16 cellular contexts compared by ENCODE assay signal in the genomic region with DNA sequence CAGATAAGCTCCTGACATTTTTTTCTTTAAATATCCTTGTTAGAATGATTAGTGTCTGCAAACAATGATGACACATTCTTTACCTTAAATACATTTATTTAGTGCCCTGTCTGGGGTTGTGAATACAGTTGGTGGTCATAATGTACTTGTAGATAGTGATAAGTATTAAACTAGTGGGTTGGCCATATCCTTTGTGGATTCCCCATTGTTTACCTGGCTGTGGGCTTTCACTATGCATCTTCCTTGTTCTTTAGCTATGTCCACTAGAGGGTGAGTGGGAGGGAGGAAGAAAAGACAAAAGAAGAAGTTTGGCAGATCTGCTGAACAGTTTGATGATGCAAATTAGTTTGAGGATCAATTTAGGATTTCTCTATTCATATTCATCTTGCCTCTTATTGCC. TPM values are rescaled to one million over a fixed set of nuclear protein-coding genes. Genes with fewer than 3 reads are reported as not detected.
"Had no signal": no experiment of that assay in that cellular context is flagged by ENCODE, and none has a peak within 500 bp of the region (broad histone marks: within the 10 kb centered on the region; RNA-seq: fewer than 3 reads in every experiment).

No MANE protein-coding gene starts in this region.

- H3K9me3 Mint-ChIP-seq: activated CD4-positive, alpha-beta memory T cell treated with anti-CD3 and anti-CD28 coated beads for 36 hours had no signal

- H3K4me1 ChIP-seq: colonic mucosa, pancreas, stomach had no signal

- H3K27ac Mint-ChIP-seq: activated CD4-positive, alpha-beta memory T cell treated with anti-CD3 and anti-CD28 coated beads for 36 hours; T-helper 17 cell had no signal

- ATAC-seq: pancreas, T-helper 17 cell had no signal

- H3K36me3 Mint-ChIP-seq: activated CD4-positive, alpha-beta memory T cell treated with anti-CD3 and anti-CD28 coated beads for 36 hours had no signal

- DNase-seq: activated CD4-positive, alpha-beta memory T cell treated with anti-CD3 and anti-CD28 coated beads for 36 hours; activated CD4-positive, alpha-beta T cell treated with anti-CD3 and anti-CD28 coated beads for 1 hour; activated T-cell treated with anti-CD3 and anti-CD28 coated beads, Interleukin-2, amount 50 U/mL, for 48 hours; aorta; colonic mucosa; effector CD4-positive, alpha-beta T cell; hypothalamus; pancreas; stimulated activated CD4-positive, alpha-beta T cell treated with anti-CD3 and anti-CD28 coated beads, Interleukin-15, amount 100 ng/mL, for 24 hours; stomach; T-helper 17 cell had no signal

- H3K9me3 ChIP-seq: colonic mucosa, pancreas, stomach, thoracic aorta had no signal

- H3K4me3 Mint-ChIP-seq: activated CD4-positive, alpha-beta memory T cell treated with anti-CD3 and anti-CD28 coated beads for 36 hours; T-helper 17 cell had no signal

- H3K27me3 ChIP-seq: cardiac muscle cell, colonic mucosa, pancreas, stomach had no signal

- H3K36me3 ChIP-seq: cardiac muscle cell, colonic mucosa, pancreas, stomach, thoracic aorta had no signal

- H3K27me3 Mint-ChIP-seq: activated CD4-positive, alpha-beta memory T cell treated with anti-CD3 and anti-CD28 coated beads for 36 hours had no signal

- H3K4me3 ChIP-seq: cardiac muscle cell, colonic mucosa, pancreas, stomach, thoracic aorta had no signal

- H3K27ac ChIP-seq: cardiac muscle cell, colonic mucosa, epithelial cell of prostate, pancreas, stomach, thoracic aorta had no signal

RNA-seq across cellular contexts. Expression of gene HS3ST5, which starts 15.7 kb away (rescaled TPM):
- total RNA-seq: activated CD4-positive, alpha-beta memory T cell treated with anti-CD3 and anti-CD28 coated beads for 36 hours; aorta; lower leg skin; renal cortical epithelial cell; T-helper 17 cell; thoracic aorta had no signal
- polyA plus RNA-seq: aorta had no signal
